Comparison of ENCODE assay signal across 17 cellular contexts in genomic region chr9:37520641-37521040, GRCh38.
"Had no signal": no experiment of that assay in that cellular context is flagged by ENCODE, and none has a peak within 500 bp of the region (broad histone marks: within the 10 kb centered on the region; RNA-seq: fewer than 3 reads in every experiment).

No MANE protein-coding gene starts in this region.

- H3K9me3 ChIP-seq: ovary, tibial artery had no signal

- H3K27me3 ChIP-seq: dorsolateral prefrontal cortex, ovary, tibial artery had no signal

- H3K36me3 ChIP-seq: ovary had no signal

- H3K27ac Mint-ChIP-seq: activated B cell treated with CpG ODN at 0.5 μM for 24 hours; activated CD4-positive, alpha-beta T cell treated with anti-CD3 and anti-CD28 coated beads, Interleukin-2, amount 10 ng/mL, durations not matched to agents 24 days and 14 days; activated CD8-positive, alpha-beta T cell treated with anti-CD3 and anti-CD28 coated beads for 36 hours; activated T-helper 17 cell treated with anti-CD3 and anti-CD28 coated beads, Interleukin-2, amount 50 U/mL, for 72 hours; T-helper 2 cell treated with Interferon-gamma antibody and Interleukin-4, amounts not matched to agents 5 μg/mL and 100 μg/mL, for 36 hours had no signal

- H3K4me2 ChIP-seq: smooth muscle cell had no signal

- H3K27me3 Mint-ChIP-seq: activated B cell treated with CpG ODN at 0.5 μM for 24 hours; activated CD4-positive, alpha-beta T cell treated with anti-CD3 and anti-CD28 coated beads, Interleukin-2, amount 10 ng/mL, durations not matched to agents 24 days and 14 days; activated CD8-positive, alpha-beta T cell treated with anti-CD3 and anti-CD28 coated beads for 36 hours; activated T-helper 17 cell treated with anti-CD3 and anti-CD28 coated beads, Interleukin-2, amount 50 U/mL, for 72 hours had no signal

- H3K4me1 ChIP-seq: tibial artery had no signal

- H3K4me1 Mint-ChIP-seq: activated B cell treated with CpG ODN at 0.5 μM for 24 hours; activated CD4-positive, alpha-beta T cell treated with anti-CD3 and anti-CD28 coated beads, Interleukin-2, amount 10 ng/mL, durations not matched to agents 24 days and 14 days; activated T-helper 17 cell treated with anti-CD3 and anti-CD28 coated beads, Interleukin-2, amount 50 U/mL, for 72 hours; brain had no signal

- ATAC-seq: activated CD8-positive, alpha-beta T cell treated with anti-CD3 and anti-CD28 coated beads for 36 hours; activated T-helper 17 cell treated with anti-CD3 and anti-CD28 coated beads, Interleukin-2, amount 50 U/mL, for 72 hours; left lobe of liver; sciatic nerve had no signal

- H3K4me3 ChIP-seq: dorsolateral prefrontal cortex, ovary, smooth muscle cell, tibial artery had no signal

- H3K4me3 Mint-ChIP-seq: activated B cell treated with CpG ODN at 0.5 μM for 24 hours; activated CD4-positive, alpha-beta T cell treated with anti-CD3 and anti-CD28 coated beads, Interleukin-2, amount 10 ng/mL, durations not matched to agents 24 days and 14 days; activated CD8-positive, alpha-beta T cell treated with anti-CD3 and anti-CD28 coated beads for 36 hours; activated T-helper 17 cell treated with anti-CD3 and anti-CD28 coated beads, Interleukin-2, amount 50 U/mL, for 72 hours; brain; T-helper 2 cell treated with Interferon-gamma antibody and Interleukin-4, amounts not matched to agents 5 μg/mL and 100 μg/mL, for 36 hours had no signal

- H3K9me3 Mint-ChIP-seq: activated B cell treated with CpG ODN at 0.5 μM for 24 hours; activated CD4-positive, alpha-beta T cell treated with anti-CD3 and anti-CD28 coated beads, Interleukin-2, amount 10 ng/mL, durations not matched to agents 24 days and 14 days; activated CD8-positive, alpha-beta T cell treated with anti-CD3 and anti-CD28 coated beads for 36 hours; activated T-helper 17 cell treated with anti-CD3 and anti-CD28 coated beads, Interleukin-2, amount 50 U/mL, for 72 hours; brain; T-helper 2 cell treated with Interferon-gamma antibody and Interleukin-4, amounts not matched to agents 5 μg/mL and 100 μg/mL, for 36 hours had no signal

- H3K27ac ChIP-seq: dorsolateral prefrontal cortex, ovary, tibial artery had no signal

- DNase-seq: activated B cell treated with CpG ODN at 0.5 μM for 24 hours; activated CD4-positive, alpha-beta T cell treated with anti-CD3 and anti-CD28 coated beads, Interleukin-2, amount 10 ng/mL, durations not matched to agents 24 days and 14 days; activated CD8-positive, alpha-beta T cell treated with anti-CD3 and anti-CD28 coated beads for 36 hours; activated naive CD4-positive, alpha-beta T cell; activated T-cell treated with anti-CD3 and anti-CD28 coated beads, Interleukin-2, amount 50 U/mL, for 1 hour; anterior cingulate cortex; central memory CD4-positive, alpha-beta T cell; dorsolateral prefrontal cortex; ovary; stimulated activated naive CD4-positive, alpha-beta T cell; tibial artery had no signal
